In the genomic region with DNA sequence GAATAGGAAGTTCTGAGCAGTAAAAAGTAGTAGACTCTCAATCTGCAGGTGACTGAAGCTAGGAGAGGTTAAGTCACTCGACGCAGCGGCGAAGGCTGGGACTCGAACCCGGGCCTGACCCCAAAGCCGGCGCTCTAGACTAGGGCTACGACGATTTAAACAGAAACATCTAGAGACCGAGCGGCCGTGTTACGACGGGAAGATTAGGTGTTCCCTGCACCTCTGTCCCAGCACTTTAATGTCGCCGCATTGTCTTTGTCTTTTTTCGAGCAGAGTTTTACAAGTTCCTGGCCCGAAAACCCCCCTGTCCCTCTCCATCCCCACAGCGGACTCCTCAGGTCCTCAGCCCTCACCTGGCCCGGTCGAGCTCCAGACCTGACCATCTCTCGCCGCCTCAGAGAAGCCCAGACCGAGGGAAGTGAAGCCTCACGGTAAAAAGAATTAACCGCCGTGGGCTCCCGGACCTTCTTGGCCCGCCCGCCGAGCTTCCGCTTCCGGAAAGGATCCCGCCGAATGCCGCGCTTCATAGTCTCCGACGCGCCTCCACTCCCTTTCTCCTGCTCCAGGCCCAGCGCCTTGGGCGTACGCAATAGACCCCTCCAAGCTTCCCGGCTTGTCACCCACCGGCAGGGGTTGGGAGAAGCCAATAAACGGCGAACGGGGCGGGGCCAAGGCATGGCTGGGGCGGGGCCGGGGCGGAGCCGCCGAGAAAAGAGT, we compare ENCODE assay signal across 1 cellular context.
TF ChIP-seq lines count a peak whose summit lies in the region.

TSS of gene CCDC14 (minus strand) at position 439 of the 717 bp plus-strand sequence. CDS start at position 383, 56 bp downstream.

TF ChIP-seq in HepG2, 621 proteins besides CTCF, POLR2A, EP300 and RAD21 (continued from another document and continues in another):
- TF ChIP-seq, protein P1, sequence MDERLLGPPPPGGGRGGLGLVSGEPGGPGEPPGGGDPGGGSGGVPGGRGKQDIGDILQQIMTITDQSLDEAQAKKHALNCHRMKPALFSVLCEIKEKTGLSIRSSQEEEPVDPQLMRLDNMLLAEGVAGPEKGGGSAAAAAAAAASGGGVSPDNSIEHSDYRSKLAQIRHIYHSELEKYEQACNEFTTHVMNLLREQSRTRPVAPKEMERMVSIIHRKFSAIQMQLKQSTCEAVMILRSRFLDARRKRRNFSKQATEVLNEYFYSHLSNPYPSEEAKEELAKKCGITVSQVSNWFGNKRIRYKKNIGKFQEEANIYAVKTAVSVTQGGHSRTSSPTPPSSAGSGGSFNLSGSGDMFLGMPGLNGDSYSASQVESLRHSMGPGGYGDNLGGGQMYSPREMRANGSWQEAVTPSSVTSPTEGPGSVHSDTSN (CRISPR knock-in tag; IDR thresholded peaks at IDR 0.05) = no peak
- TF ChIP-seq, protein P2, sequence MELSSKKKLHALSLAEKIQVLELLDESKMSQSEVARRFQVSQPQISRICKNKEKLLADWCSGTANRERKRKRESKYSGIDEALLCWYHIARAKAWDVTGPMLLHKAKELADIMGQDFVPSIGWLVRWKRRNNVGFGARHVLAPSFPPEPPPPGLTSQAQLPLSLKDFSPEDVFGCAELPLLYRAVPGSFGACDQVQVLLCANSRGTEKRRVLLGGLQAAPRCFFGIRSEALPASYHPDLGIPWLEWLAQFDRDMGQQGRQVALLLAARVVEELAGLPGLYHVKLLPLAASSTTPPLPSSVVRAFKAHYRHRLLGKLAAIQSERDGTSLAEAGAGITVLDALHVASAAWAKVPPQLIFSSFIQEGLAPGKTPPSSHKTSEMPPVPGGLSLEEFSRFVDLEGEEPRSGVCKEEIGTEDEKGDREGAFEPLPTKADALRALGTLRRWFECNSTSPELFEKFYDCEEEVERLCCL (CRISPR knock-in tag; IDR thresholded peaks at IDR 0.05; ENCODE audit: borderline replicate concordance) = no peak
- TF ChIP-seq TFDP2 (CRISPR knock-in tag; IDR thresholded peaks at IDR 0.05) (peak; percentile 92), GABPA (IDR thresholded peaks at IDR 0.05; ENCODE audit: low read depth, low read length) (peak; percentile 82), GABPA (CRISPR knock-in tag; IDR thresholded peaks at IDR 0.05; ENCODE audit: low read depth) (peak; percentile 95), ZNF674 (CRISPR knock-in tag; IDR thresholded peaks at IDR 0.05; ENCODE audit: low read depth) (no peak), SETDB1 (CRISPR knock-in tag; IDR thresholded peaks at IDR 0.05; ENCODE audit: borderline replicate concordance) (no peak), BCL6 (CRISPR knock-in tag; IDR thresholded peaks at IDR 0.05) (no peak), CHD2 (IDR thresholded peaks at IDR 0.05; ENCODE audit: low read depth, low read length) (no peak), HNRNPH1 (optimal IDR thresholded peaks at IDR 0.05; ENCODE audit: low read depth, low read length) (no peak), ZNF382 (CRISPR knock-in tag; IDR thresholded peaks at IDR 0.05; ENCODE audit: borderline replicate concordance) (no peak), ZNF12 (CRISPR knock-in tag; IDR thresholded peaks at IDR 0.05) (no peak), ISX (CRISPR knock-in tag; conservative IDR thresholded peaks at IDR 0.05) (no peak), ETV6 (CRISPR knock-in tag; conservative IDR thresholded peaks at IDR 0.05) (no peak), SNAI1 (CRISPR knock-in tag; IDR thresholded peaks at IDR 0.05; ENCODE audit: borderline replicate concordance) (no peak), GTF2F1 (IDR thresholded peaks at IDR 0.05; ENCODE audit: low read length) (no peak), KIAA2018 (CRISPR knock-in tag; IDR thresholded peaks at IDR 0.05; ENCODE audit: borderline replicate concordance) (no peak), ZSCAN22 (CRISPR knock-in tag; IDR thresholded peaks at IDR 0.05) (no peak), HIC2 (CRISPR knock-in tag; IDR thresholded peaks at IDR 0.05; ENCODE audit: low read depth) (no peak)
- TF ChIP-seq, protein P3, sequence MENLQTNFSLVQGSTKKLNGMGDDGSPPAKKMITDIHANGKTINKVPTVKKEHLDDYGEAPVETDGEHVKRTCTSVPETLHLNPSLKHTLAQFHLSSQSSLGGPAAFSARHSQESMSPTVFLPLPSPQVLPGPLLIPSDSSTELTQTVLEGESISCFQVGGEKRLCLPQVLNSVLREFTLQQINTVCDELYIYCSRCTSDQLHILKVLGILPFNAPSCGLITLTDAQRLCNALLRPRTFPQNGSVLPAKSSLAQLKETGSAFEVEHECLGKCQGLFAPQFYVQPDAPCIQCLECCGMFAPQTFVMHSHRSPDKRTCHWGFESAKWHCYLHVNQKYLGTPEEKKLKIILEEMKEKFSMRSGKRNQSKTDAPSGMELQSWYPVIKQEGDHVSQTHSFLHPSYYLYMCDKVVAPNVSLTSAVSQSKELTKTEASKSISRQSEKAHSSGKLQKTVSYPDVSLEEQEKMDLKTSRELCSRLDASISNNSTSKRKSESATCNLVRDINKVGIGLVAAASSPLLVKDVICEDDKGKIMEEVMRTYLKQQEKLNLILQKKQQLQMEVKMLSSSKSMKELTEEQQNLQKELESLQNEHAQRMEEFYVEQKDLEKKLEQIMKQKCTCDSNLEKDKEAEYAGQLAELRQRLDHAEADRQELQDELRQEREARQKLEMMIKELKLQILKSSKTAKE (CRISPR knock-in tag; IDR thresholded peaks at IDR 0.05; ENCODE audit: borderline replicate concordance) = no peak
- TF ChIP-seq, protein P4, sequence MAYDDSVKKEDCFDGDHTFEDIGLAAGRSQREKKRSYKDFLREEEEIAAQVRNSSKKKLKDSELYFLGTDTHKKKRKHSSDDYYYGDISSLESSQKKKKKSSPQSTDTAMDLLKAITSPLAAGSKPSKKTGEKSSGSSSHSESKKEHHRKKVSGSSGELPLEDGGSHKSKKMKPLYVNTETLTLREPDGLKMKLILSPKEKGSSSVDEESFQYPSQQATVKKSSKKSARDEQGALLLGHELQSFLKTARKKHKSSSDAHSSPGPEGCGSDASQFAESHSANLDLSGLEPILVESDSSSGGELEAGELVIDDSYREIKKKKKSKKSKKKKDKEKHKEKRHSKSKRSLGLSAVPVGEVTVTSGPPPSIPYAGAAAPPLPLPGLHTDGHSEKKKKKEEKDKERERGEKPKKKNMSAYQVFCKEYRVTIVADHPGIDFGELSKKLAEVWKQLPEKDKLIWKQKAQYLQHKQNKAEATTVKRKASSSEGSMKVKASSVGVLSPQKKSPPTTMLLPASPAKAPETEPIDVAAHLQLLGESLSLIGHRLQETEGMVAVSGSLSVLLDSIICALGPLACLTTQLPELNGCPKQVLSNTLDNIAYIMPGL (CRISPR knock-in tag; IDR thresholded peaks at IDR 0.05; ENCODE audit: borderline replicate concordance in 1 of 2, low read depth in 1 of 2) = peak; percentile 55 to 70; a peak in 3 of 4 replicates
- TF ChIP-seq, protein P5, sequence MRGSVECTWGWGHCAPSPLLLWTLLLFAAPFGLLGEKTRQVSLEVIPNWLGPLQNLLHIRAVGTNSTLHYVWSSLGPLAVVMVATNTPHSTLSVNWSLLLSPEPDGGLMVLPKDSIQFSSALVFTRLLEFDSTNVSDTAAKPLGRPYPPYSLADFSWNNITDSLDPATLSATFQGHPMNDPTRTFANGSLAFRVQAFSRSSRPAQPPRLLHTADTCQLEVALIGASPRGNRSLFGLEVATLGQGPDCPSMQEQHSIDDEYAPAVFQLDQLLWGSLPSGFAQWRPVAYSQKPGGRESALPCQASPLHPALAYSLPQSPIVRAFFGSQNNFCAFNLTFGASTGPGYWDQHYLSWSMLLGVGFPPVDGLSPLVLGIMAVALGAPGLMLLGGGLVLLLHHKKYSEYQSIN (CRISPR knock-in tag; IDR thresholded peaks at IDR 0.05; ENCODE audit: borderline replicate concordance) = no peak
- TF ChIP-seq, protein P6, sequence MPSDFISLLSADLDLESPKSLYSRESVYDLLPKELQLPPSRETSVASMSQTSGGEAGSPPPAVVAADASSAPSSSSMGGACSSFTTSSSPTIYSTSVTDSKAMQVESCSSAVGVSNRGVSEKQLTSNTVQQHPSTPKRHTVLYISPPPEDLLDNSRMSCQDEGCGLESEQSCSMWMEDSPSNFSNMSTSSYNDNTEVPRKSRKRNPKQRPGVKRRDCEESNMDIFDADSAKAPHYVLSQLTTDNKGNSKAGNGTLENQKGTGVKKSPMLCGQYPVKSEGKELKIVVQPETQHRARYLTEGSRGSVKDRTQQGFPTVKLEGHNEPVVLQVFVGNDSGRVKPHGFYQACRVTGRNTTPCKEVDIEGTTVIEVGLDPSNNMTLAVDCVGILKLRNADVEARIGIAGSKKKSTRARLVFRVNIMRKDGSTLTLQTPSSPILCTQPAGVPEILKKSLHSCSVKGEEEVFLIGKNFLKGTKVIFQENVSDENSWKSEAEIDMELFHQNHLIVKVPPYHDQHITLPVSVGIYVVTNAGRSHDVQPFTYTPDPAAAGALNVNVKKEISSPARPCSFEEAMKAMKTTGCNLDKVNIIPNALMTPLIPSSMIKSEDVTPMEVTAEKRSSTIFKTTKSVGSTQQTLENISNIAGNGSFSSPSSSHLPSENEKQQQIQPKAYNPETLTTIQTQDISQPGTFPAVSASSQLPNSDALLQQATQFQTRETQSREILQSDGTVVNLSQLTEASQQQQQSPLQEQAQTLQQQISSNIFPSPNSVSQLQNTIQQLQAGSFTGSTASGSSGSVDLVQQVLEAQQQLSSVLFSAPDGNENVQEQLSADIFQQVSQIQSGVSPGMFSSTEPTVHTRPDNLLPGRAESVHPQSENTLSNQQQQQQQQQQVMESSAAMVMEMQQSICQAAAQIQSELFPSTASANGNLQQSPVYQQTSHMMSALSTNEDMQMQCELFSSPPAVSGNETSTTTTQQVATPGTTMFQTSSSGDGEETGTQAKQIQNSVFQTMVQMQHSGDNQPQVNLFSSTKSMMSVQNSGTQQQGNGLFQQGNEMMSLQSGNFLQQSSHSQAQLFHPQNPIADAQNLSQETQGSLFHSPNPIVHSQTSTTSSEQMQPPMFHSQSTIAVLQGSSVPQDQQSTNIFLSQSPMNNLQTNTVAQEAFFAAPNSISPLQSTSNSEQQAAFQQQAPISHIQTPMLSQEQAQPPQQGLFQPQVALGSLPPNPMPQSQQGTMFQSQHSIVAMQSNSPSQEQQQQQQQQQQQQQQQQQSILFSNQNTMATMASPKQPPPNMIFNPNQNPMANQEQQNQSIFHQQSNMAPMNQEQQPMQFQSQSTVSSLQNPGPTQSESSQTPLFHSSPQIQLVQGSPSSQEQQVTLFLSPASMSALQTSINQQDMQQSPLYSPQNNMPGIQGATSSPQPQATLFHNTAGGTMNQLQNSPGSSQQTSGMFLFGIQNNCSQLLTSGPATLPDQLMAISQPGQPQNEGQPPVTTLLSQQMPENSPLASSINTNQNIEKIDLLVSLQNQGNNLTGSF (CRISPR knock-in tag; IDR thresholded peaks at IDR 0.05) = no peak
